Comparison of ENCODE assay signal across 17 cellular contexts in the genomic region with DNA sequence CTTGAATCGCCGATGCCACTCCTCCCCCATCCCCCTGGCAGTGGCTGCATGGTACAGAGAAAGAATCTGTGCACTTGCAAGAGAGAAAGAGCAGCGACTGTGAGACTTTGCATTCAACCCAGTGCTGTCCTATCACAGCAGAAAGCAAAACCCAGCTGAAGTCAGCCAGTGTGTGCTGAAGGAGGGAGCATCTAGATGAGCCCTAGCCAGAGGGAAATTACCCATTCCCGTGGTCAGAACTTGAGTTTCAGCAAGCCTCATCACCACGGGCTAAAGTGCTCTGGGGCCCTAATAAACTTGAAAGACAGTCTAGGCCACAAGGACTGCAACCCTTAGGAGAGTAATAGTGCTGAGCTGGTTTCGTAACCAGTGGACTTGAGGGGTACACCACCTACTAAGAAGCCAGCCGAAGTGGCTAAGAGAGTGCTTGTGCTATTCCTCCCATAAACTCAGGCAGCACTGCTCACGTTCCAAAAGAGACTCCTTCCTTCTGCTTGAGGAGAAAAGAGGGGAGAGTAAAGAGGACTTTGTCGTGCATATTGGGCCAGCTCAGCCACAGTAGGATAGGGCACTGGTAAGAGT.
"Had no signal": no experiment of that assay in that cellular context is flagged by ENCODE, and none has a peak within 500 bp of the region (broad histone marks: within the 10 kb centered on the region; RNA-seq: fewer than 3 reads in every experiment).

No MANE protein-coding gene starts in this region.

- H3K36me3 Mint-ChIP-seq: activated CD4-positive, alpha-beta memory T cell treated with anti-CD3 and anti-CD28 coated beads for 36 hours; activated CD8-positive, alpha-beta memory T cell treated with anti-CD3 and anti-CD28 coated beads, Interleukin-2, amount 10 ng/mL, durations not matched to agents 7 days and 5 days; activated naive CD4-positive, alpha-beta T cell treated with anti-CD3 and anti-CD28 coated beads, Interleukin-2, amount 10 ng/mL, durations not matched to agents 7 days and 5 days; naive thymus-derived CD8-positive, alpha-beta T cell; stimulated activated naive B cell treated with anti-CD40 and anti-IgM and Interleukin-4, amounts not matched to agents 10 μg/mL and 1 μg/mL and 100 μg/mL, for 72 hours had no signal

- H3K4me2 ChIP-seq: hepatocyte had no signal

- H3K9me3 ChIP-seq: left ventricle myocardium inferior, transverse colon had no signal

- H3K4me1 ChIP-seq: transverse colon had no signal

- H3K79me2 ChIP-seq: hepatocyte had no signal

- H3K27ac ChIP-seq: cardiac muscle cell, dorsolateral prefrontal cortex, hepatocyte, left ventricle myocardium inferior, transverse colon had no signal

- FAIRE-seq: astrocyte, kidney had no signal

- H3K4me3 ChIP-seq: cardiac muscle cell, dorsolateral prefrontal cortex, hepatocyte, left ventricle myocardium inferior, transverse colon had no signal

- H3K4me1 Mint-ChIP-seq: naive thymus-derived CD8-positive, alpha-beta T cell; stimulated activated naive B cell treated with anti-CD40 and anti-IgM and Interleukin-4, amounts not matched to agents 10 μg/mL and 1 μg/mL and 100 μg/mL, for 72 hours had no signal

- H2AFZ ChIP-seq: hepatocyte had no signal

- H3K9me3 Mint-ChIP-seq: activated CD4-positive, alpha-beta memory T cell treated with anti-CD3 and anti-CD28 coated beads for 36 hours; activated naive CD4-positive, alpha-beta T cell treated with anti-CD3 and anti-CD28 coated beads, Interleukin-2, amount 10 ng/mL, durations not matched to agents 7 days and 5 days; naive thymus-derived CD8-positive, alpha-beta T cell; stimulated activated naive B cell treated with anti-CD40 and anti-IgM and Interleukin-4, amounts not matched to agents 10 μg/mL and 1 μg/mL and 100 μg/mL, for 72 hours had no signal

- ATAC-seq: activated CD8-positive, alpha-beta memory T cell treated with anti-CD3 and anti-CD28 coated beads, Interleukin-2, amount 10 ng/mL, durations not matched to agents 7 days and 5 days; naive thymus-derived CD8-positive, alpha-beta T cell; stimulated activated naive B cell treated with anti-CD40 and anti-IgM and Interleukin-4, amounts not matched to agents 10 μg/mL and 1 μg/mL and 100 μg/mL, for 72 hours had no signal

- DNase-seq: activated CD4-positive, alpha-beta memory T cell treated with anti-CD3 and anti-CD28 coated beads for 36 hours; activated CD8-positive, alpha-beta memory T cell treated with anti-CD3 and anti-CD28 coated beads, Interleukin-2, amount 10 ng/mL, durations not matched to agents 7 days and 5 days; activated naive CD4-positive, alpha-beta T cell treated with anti-CD3 and anti-CD28 coated beads, Interleukin-2, amount 10 ng/mL, durations not matched to agents 7 days and 5 days; activated T-cell treated with anti-CD3 and anti-CD28 coated beads, Interleukin-2, amount 50 U/mL, for 1 hour; dorsolateral prefrontal cortex; kidney; left ventricle myocardium inferior; mesenchymal stem cell; naive thymus-derived CD8-positive, alpha-beta T cell; posterior cingulate gyrus; stimulated activated CD4-positive, alpha-beta T cell treated with anti-CD3 and anti-CD28 coated beads, Interleukin-2, amount 100 ng/mL, for 48 hours; stimulated activated naive B cell treated with anti-CD40 and anti-IgM and Interleukin-4, amounts not matched to agents 10 μg/mL and 1 μg/mL and 100 μg/mL, for 72 hours; substantia nigra; transverse colon had no signal

- H3K4me3 Mint-ChIP-seq: activated CD4-positive, alpha-beta memory T cell treated with anti-CD3 and anti-CD28 coated beads for 36 hours; activated CD8-positive, alpha-beta memory T cell treated with anti-CD3 and anti-CD28 coated beads, Interleukin-2, amount 10 ng/mL, durations not matched to agents 7 days and 5 days; activated naive CD4-positive, alpha-beta T cell treated with anti-CD3 and anti-CD28 coated beads, Interleukin-2, amount 10 ng/mL, durations not matched to agents 7 days and 5 days; naive thymus-derived CD8-positive, alpha-beta T cell; stimulated activated naive B cell treated with anti-CD40 and anti-IgM and Interleukin-4, amounts not matched to agents 10 μg/mL and 1 μg/mL and 100 μg/mL, for 72 hours had no signal

- H3K36me3 ChIP-seq: cardiac muscle cell, left ventricle myocardium inferior, transverse colon had no signal

- H3K27me3 ChIP-seq: cardiac muscle cell, dorsolateral prefrontal cortex, hepatocyte, transverse colon had no signal

- H3K27ac Mint-ChIP-seq: activated CD4-positive, alpha-beta memory T cell treated with anti-CD3 and anti-CD28 coated beads for 36 hours; activated CD8-positive, alpha-beta memory T cell treated with anti-CD3 and anti-CD28 coated beads, Interleukin-2, amount 10 ng/mL, durations not matched to agents 7 days and 5 days; activated naive CD4-positive, alpha-beta T cell treated with anti-CD3 and anti-CD28 coated beads, Interleukin-2, amount 10 ng/mL, durations not matched to agents 7 days and 5 days; naive thymus-derived CD8-positive, alpha-beta T cell; stimulated activated naive B cell treated with anti-CD40 and anti-IgM and Interleukin-4, amounts not matched to agents 10 μg/mL and 1 μg/mL and 100 μg/mL, for 72 hours had no signal
